ENCODE assay signal across 1 cellular context in the genomic region with DNA sequence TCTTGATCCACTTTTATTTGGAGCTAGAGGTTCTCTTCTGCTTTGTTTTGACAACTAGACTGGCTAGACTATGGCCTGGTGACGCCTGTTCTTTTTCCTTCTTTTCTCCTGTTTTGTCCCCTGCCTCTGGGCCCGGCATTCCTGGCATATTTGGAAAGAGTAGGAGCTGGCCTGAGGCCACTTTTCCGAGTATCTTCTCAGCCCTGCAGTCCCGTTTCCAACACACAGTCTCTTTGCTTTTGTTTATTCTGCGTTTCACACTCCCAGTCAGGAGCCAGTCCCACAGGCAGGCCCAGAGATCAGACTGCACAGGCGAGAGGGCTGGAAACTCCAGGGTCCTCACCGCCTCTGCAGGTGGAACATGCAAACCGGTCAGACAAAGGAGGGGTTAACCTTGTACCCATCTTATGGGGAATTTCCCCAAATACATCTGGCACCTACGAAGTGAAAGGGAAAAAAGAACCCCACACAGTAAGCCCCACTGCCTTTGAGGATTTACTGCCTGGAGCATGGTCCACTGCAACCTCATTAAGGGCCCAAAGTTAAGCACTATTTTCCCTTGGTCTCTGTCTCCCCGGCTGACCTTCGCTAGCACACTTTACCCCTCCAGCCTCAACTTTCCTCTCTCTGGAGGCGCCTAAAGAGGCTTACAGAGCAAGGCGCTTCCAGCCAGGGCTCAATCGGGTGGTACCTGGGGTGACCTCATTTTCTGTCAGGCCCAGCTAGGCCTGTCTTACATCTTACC.
A peak's percentile ranks its signal among the peaks of the same experiment; 100 is the strongest.
TF ChIP-seq lines count a peak whose summit lies in the region.

No MANE protein-coding gene starts in this region.

TF ChIP-seq in GM12878, 131 proteins besides CTCF, POLR2A, EP300 and RAD21 (continued from another document and continues in another):
- TF ChIP-seq RBBP5 (conservative IDR thresholded peaks at IDR 0.05) (no peak), JUND (IDR thresholded peaks at IDR 0.05; ENCODE audit: low read depth, low read length) (no peak), STAT3 (IDR thresholded peaks at IDR 0.05; ENCODE audit: low read depth, low read length) (no peak), SUZ12 (IDR thresholded peaks at IDR 0.05; ENCODE audit: unreplicated experiment) (no peak), TARDBP (IDR thresholded peaks at IDR 0.05; ENCODE audit: borderline replicate concordance) (no peak; the same call in 1 of the 2 replicates), SMARCA5 (IDR thresholded peaks at IDR 0.05) (0 out of 2 replicates have a peak, but pooled peaks have one; percentile 27), SP1 (IDR thresholded peaks at IDR 0.05; ENCODE audit: low read depth, low read length) (peak; percentile 9), MYC (IDR thresholded peaks at IDR 0.05; ENCODE audit: insufficient read depth, insufficient read length, insufficient replicate concordance, low read length, severe bottlenecking) (no peak), JUNB (IDR thresholded peaks at IDR 0.05) (no peak; the same call in 1 of the 2 replicates), IRF4 (IDR thresholded peaks at IDR 0.05; ENCODE audit: low read depth, low read length) (no peak), GATAD2B (conservative IDR thresholded peaks at IDR 0.05; ENCODE audit: low read depth) (peak; percentile 69; the same call in 1 of the 2 replicates), BCL11A (IDR thresholded peaks at IDR 0.05; ENCODE audit: low read depth, low read length) (no peak), BHLHE40 (IDR thresholded peaks at IDR 0.05; ENCODE audit: borderline replicate concordance in 1 of 2, low read depth in 2 of 2, low read length in 1 of 2) (peak in 1 of 2 experiments; percentile 37; a peak in 1 of 4 replicates), STAT1 (conservative IDR thresholded peaks at IDR 0.05) (no peak), ETV6 (conservative IDR thresholded peaks at IDR 0.05 in 1 of 2, IDR thresholded peaks at IDR 0.05 in 1 of 2; ENCODE audit: borderline replicate concordance in 1 of 2, low read depth in 1 of 2) (no peak), EGR1 (IDR thresholded peaks at IDR 0.05; ENCODE audit: borderline replicate concordance in 1 of 2, low read depth in 2 of 2, low read length in 2 of 2) (no peak), DPF2 (IDR thresholded peaks at IDR 0.05) (0 out of 2 replicates have a peak, but pooled peaks have one; percentile 23), FOXK2 (IDR thresholded peaks at IDR 0.05) (no peak), SREBF1 (IDR thresholded peaks at IDR 0.05; ENCODE audit: low read length) (no peak), FOS (IDR thresholded peaks at IDR 0.05; ENCODE audit: borderline replicate concordance, extremely low read depth, insufficient read length) (no peak), SIX5 (IDR thresholded peaks at IDR 0.05; ENCODE audit: low read depth, low read length, severe bottlenecking) (no peak), WRNIP1 (IDR thresholded peaks at IDR 0.05; ENCODE audit: borderline replicate concordance, low read depth, low read length) (no peak), EED (IDR thresholded peaks at IDR 0.05; ENCODE audit: low read depth) (peak; percentile 94), MEF2B (IDR thresholded peaks at IDR 0.05; ENCODE audit: partially characterized antibody, poor library complexity, severe bottlenecking) (peak; percentile 38), SMC3 (IDR thresholded peaks at IDR 0.05; ENCODE audit: borderline replicate concordance, low read length) (no peak), SIN3A (IDR thresholded peaks at IDR 0.05; ENCODE audit: low read depth, low read length) (no peak), RB1 (IDR thresholded peaks at IDR 0.05; ENCODE audit: borderline replicate concordance) (no peak), SPI1 (IDR thresholded peaks at IDR 0.05; ENCODE audit: borderline replicate concordance, insufficient read depth, low read depth, low read length) (no peak), POLR2AphosphoS2 (IDR thresholded peaks at IDR 0.05; ENCODE audit: low read depth, low read length) (no peak), ZNF24 (IDR thresholded peaks at IDR 0.05) (no peak), POLR2AphosphoS5 (IDR thresholded peaks at IDR 0.05; ENCODE audit: low read length) (no peak), PAX5 (IDR thresholded peaks at IDR 0.05; ENCODE audit: borderline replicate concordance, low read depth, low read length) (peak; percentile 44; the same call in 1 of the 2 replicates), NR2F1 (conservative IDR thresholded peaks at IDR 0.05) (peak; percentile 66), HCFC1 (IDR thresholded peaks at IDR 0.05; ENCODE audit: low read length) (no peak), RUNX3 (IDR thresholded peaks at IDR 0.05; ENCODE audit: low read length) (no peak), ESRRA (IDR thresholded peaks at IDR 0.05; ENCODE audit: low read length) (no peak), KLF5 (IDR thresholded peaks at IDR 0.05; ENCODE audit: partially characterized antibody) (peak; percentile 48), RFX5 (IDR thresholded peaks at IDR 0.05; ENCODE audit: low read depth, low read length) (no peak), ZNF207 (IDR thresholded peaks at IDR 0.05; ENCODE audit: borderline replicate concordance) (no peak), ASH2L (IDR thresholded peaks at IDR 0.05; ENCODE audit: borderline replicate concordance, low read depth) (no peak), NRF1 (conservative IDR thresholded peaks at IDR 0.05; ENCODE audit: low read depth, low read length) (no peak)
- TF ChIP-seq, protein P1, sequence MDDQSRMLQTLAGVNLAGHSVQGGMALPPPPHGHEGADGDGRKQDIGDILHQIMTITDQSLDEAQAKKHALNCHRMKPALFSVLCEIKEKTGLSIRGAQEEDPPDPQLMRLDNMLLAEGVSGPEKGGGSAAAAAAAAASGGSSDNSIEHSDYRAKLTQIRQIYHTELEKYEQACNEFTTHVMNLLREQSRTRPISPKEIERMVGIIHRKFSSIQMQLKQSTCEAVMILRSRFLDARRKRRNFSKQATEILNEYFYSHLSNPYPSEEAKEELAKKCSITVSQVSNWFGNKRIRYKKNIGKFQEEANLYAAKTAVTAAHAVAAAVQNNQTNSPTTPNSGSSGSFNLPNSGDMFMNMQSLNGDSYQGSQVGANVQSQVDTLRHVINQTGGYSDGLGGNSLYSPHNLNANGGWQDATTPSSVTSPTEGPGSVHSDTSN (IDR thresholded peaks at IDR 0.05; ENCODE audit: insufficient replicate concordance, low read depth, low read length): no peak
- TF ChIP-seq, protein P2, sequence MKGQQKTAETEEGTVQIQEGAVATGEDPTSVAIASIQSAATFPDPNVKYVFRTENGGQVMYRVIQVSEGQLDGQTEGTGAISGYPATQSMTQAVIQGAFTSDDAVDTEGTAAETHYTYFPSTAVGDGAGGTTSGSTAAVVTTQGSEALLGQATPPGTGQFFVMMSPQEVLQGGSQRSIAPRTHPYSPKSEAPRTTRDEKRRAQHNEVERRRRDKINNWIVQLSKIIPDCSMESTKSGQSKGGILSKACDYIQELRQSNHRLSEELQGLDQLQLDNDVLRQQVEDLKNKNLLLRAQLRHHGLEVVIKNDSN (IDR thresholded peaks at IDR 0.05; ENCODE audit: borderline replicate concordance, extremely low read length, insufficient read depth, low read depth, low read length): no peak
- TF ChIP-seq, protein P3, sequence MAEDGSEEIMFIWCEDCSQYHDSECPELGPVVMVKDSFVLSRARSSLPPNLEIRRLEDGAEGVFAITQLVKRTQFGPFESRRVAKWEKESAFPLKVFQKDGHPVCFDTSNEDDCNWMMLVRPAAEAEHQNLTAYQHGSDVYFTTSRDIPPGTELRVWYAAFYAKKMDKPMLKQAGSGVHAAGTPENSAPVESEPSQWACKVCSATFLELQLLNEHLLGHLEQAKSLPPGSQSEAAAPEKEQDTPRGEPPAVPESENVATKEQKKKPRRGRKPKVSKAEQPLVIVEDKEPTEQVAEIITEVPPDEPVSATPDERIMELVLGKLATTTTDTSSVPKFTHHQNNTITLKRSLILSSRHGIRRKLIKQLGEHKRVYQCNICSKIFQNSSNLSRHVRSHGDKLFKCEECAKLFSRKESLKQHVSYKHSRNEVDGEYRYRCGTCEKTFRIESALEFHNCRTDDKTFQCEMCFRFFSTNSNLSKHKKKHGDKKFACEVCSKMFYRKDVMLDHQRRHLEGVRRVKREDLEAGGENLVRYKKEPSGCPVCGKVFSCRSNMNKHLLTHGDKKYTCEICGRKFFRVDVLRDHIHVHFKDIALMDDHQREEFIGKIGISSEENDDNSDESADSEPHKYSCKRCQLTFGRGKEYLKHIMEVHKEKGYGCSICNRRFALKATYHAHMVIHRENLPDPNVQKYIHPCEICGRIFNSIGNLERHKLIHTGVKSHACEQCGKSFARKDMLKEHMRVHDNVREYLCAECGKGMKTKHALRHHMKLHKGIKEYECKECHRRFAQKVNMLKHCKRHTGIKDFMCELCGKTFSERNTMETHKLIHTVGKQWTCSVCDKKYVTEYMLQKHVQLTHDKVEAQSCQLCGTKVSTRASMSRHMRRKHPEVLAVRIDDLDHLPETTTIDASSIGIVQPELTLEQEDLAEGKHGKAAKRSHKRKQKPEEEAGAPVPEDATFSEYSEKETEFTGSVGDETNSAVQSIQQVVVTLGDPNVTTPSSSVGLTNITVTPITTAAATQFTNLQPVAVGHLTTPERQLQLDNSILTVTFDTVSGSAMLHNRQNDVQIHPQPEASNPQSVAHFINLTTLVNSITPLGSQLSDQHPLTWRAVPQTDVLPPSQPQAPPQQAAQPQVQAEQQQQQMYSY (CRISPR knock-in tag; IDR thresholded peaks at IDR 0.05): no peak
- TF ChIP-seq, protein P4, sequence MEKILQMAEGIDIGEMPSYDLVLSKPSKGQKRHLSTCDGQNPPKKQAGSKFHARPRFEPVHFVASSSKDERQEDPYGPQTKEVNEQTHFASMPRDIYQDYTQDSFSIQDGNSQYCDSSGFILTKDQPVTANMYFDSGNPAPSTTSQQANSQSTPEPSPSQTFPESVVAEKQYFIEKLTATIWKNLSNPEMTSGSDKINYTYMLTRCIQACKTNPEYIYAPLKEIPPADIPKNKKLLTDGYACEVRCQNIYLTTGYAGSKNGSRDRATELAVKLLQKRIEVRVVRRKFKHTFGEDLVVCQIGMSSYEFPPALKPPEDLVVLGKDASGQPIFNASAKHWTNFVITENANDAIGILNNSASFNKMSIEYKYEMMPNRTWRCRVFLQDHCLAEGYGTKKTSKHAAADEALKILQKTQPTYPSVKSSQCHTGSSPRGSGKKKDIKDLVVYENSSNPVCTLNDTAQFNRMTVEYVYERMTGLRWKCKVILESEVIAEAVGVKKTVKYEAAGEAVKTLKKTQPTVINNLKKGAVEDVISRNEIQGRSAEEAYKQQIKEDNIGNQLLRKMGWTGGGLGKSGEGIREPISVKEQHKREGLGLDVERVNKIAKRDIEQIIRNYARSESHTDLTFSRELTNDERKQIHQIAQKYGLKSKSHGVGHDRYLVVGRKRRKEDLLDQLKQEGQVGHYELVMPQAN (conservative IDR thresholded peaks at IDR 0.05): no peak
- TF ChIP-seq, protein P5, sequence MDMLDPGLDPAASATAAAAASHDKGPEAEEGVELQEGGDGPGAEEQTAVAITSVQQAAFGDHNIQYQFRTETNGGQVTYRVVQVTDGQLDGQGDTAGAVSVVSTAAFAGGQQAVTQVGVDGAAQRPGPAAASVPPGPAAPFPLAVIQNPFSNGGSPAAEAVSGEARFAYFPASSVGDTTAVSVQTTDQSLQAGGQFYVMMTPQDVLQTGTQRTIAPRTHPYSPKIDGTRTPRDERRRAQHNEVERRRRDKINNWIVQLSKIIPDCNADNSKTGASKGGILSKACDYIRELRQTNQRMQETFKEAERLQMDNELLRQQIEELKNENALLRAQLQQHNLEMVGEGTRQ (IDR thresholded peaks at IDR 0.05; ENCODE audit: borderline replicate concordance, low read depth, low read length): no peak
- TF ChIP-seq, protein P6, sequence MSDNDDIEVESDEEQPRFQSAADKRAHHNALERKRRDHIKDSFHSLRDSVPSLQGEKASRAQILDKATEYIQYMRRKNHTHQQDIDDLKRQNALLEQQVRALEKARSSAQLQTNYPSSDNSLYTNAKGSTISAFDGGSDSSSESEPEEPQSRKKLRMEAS (IDR thresholded peaks at IDR 0.05; ENCODE audit: low read depth, low read length): no peak
- TF ChIP-seq, protein P7, sequence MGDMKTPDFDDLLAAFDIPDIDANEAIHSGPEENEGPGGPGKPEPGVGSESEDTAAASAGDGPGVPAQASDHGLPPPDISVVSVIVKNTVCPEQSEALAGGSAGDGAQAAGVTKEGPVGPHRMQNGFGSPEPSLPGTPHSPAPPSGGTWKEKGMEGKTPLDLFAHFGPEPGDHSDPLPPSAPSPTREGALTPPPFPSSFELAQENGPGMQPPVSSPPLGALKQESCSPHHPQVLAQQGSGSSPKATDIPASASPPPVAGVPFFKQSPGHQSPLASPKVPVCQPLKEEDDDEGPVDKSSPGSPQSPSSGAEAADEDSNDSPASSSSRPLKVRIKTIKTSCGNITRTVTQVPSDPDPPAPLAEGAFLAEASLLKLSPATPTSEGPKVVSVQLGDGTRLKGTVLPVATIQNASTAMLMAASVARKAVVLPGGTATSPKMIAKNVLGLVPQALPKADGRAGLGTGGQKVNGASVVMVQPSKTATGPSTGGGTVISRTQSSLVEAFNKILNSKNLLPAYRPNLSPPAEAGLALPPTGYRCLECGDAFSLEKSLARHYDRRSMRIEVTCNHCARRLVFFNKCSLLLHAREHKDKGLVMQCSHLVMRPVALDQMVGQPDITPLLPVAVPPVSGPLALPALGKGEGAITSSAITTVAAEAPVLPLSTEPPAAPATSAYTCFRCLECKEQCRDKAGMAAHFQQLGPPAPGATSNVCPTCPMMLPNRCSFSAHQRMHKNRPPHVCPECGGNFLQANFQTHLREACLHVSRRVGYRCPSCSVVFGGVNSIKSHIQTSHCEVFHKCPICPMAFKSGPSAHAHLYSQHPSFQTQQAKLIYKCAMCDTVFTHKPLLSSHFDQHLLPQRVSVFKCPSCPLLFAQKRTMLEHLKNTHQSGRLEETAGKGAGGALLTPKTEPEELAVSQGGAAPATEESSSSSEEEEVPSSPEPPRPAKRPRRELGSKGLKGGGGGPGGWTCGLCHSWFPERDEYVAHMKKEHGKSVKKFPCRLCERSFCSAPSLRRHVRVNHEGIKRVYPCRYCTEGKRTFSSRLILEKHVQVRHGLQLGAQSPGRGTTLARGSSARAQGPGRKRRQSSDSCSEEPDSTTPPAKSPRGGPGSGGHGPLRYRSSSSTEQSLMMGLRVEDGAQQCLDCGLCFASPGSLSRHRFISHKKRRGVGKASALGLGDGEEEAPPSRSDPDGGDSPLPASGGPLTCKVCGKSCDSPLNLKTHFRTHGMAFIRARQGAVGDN (IDR thresholded peaks at IDR 0.05): peak; percentile 92
- TF ChIP-seq, protein P8, sequence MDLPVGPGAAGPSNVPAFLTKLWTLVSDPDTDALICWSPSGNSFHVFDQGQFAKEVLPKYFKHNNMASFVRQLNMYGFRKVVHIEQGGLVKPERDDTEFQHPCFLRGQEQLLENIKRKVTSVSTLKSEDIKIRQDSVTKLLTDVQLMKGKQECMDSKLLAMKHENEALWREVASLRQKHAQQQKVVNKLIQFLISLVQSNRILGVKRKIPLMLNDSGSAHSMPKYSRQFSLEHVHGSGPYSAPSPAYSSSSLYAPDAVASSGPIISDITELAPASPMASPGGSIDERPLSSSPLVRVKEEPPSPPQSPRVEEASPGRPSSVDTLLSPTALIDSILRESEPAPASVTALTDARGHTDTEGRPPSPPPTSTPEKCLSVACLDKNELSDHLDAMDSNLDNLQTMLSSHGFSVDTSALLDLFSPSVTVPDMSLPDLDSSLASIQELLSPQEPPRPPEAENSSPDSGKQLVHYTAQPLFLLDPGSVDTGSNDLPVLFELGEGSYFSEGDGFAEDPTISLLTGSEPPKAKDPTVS (IDR thresholded peaks at IDR 0.05; ENCODE audit: low read depth, low read length): no peak
- TF ChIP-seq, protein P9, sequence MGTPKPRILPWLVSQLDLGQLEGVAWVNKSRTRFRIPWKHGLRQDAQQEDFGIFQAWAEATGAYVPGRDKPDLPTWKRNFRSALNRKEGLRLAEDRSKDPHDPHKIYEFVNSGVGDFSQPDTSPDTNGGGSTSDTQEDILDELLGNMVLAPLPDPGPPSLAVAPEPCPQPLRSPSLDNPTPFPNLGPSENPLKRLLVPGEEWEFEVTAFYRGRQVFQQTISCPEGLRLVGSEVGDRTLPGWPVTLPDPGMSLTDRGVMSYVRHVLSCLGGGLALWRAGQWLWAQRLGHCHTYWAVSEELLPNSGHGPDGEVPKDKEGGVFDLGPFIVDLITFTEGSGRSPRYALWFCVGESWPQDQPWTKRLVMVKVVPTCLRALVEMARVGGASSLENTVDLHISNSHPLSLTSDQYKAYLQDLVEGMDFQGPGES (IDR thresholded peaks at IDR 0.05): no peak
